Comparison of ENCODE assay signal across 9 cellular contexts in genomic region chr11:33291004-33291777, GRCh38.
DNase-seq lines count a peak whose midpoint lies in the region; ATAC-seq and TF ChIP-seq lines count a peak whose summit lies in the region.
"Had no signal": no experiment of that assay in that cellular context is flagged by ENCODE, and none has a peak within 500 bp of the region (broad histone marks: within the 10 kb centered on the region; RNA-seq: fewer than 3 reads in every experiment).

No MANE protein-coding gene starts in this region.

- no peak overlapping the region for H3K27ac Mint-ChIP-seq in nephron progenitor cell

- H3K9me3 Mint-ChIP-seq in nephron progenitor cell = no peaks in the 10 kb centered on the region

- H3K4me3 ChIP-seq in fibroblast of pulmonary artery (replicated peaks; ENCODE audit: low read depth, low read length) (no peak overlapping the region), stomach smooth muscle (ENCODE audit: low read length in 2 of 2) (peak overlapping the region; percentile 47)

- H3K4me3 Mint-ChIP-seq in nephron progenitor cell = no peak overlapping the region

- TF ChIP-seq CTCF in fibroblast of pulmonary artery (IDR thresholded peaks at IDR 0.05; ENCODE audit: low read length, missing control alignments) = no peak
- no peak for TF ChIP-seq CTCF in nephron progenitor cell (IDR thresholded peaks at IDR 0.05)

- no peaks in the 10 kb centered on the region for H3K27me3 Mint-ChIP-seq in nephron progenitor cell (ENCODE audit: low read depth, poor library complexity)

- ATAC-seq in GM19372 (IDR thresholded peaks at IDR 0.05; ENCODE audit: low read depth, unreplicated experiment) = peak; percentile 83
- peak; percentile 78 for ATAC-seq in HG03103 (IDR thresholded peaks at IDR 0.05; ENCODE audit: low read depth, unreplicated experiment)

- peaks cover 34% of the 10 kb centered on the region for H3K4me1 ChIP-seq in stomach smooth muscle (ENCODE audit: control insufficient read depth, insufficient read depth, low read length)

- DNase-seq in fibroblast of pulmonary artery (ENCODE audit: low read depth) (peak; percentile 28), GOT3 (lab: John Stamatoyannopoulos, UW) (no peak), nephron progenitor cell (no peak), GDM1 (lab: John Stamatoyannopoulos, UW) (no peak), OCI-M2 (lab: John Stamatoyannopoulos, UW; ENCODE audit: unreplicated experiment) (no peak)
- DNase-seq: NCI-H2171 treated with DMSO at 0.1 percent for 48 hours had no signal

- peaks cover 51% of the 10 kb centered on the region for H3K36me3 Mint-ChIP-seq in nephron progenitor cell (ENCODE audit: low read depth)

- H3K9me3 ChIP-seq in stomach smooth muscle (ENCODE audit: control insufficient read depth in 2 of 2, low read length in 2 of 2) = no peaks in the 10 kb centered on the region

- H3K36me3 ChIP-seq in stomach smooth muscle (ENCODE audit: control insufficient read depth in 2 of 2, insufficient read depth in 2 of 2, low read length in 2 of 2) = peaks cover 6 to 15% of the 10 kb centered on the region in 2 donors

- peak overlapping the region; percentile 70 for H3K27ac ChIP-seq in stomach smooth muscle (ENCODE audit: low read length)

- H3K9ac ChIP-seq in stomach smooth muscle (ENCODE audit: low read length in 2 of 2) = peak overlapping the region; percentile 48 to 61

- H3K4me1 Mint-ChIP-seq in nephron progenitor cell = peaks cover 26% of the 10 kb centered on the region

- no peaks in the 10 kb centered on the region for H3K27me3 ChIP-seq in stomach smooth muscle (ENCODE audit: control insufficient read depth in 1 of 2, insufficient read depth in 2 of 2, low read length in 2 of 2)
